Comparison of ENCODE assay signal across 15 cellular contexts in genomic region chr5:158026248-158027031, GRCh38.
A peak's percentile ranks its signal among the peaks of the same experiment; 100 is the strongest.
DNase-seq lines count a peak whose midpoint lies in the region; ATAC-seq, FAIRE-seq and TF ChIP-seq lines count a peak whose summit lies in the region.
"Had no signal": no experiment of that assay in that cellular context is flagged by ENCODE, and none has a peak within 500 bp of the region (broad histone marks: within the 10 kb centered on the region; RNA-seq: fewer than 3 reads in every experiment).

No MANE protein-coding gene starts in this region.

- no peaks in the 10 kb centered on the region for H3K79me2 ChIP-seq in osteoblast (ENCODE audit: insufficient read depth, low read length)

- no peak for ATAC-seq in GM18498 (IDR thresholded peaks at IDR 0.05; ENCODE audit: unreplicated experiment)
- ATAC-seq: A549; activated CD4-positive, alpha-beta T cell treated with anti-CD3 and anti-CD28 coated beads for 36 hours; PC-3 had no signal

- H3K36me3 ChIP-seq in osteoblast (ENCODE audit: insufficient read depth, low read length): no peaks in the 10 kb centered on the region
- no peaks in the 10 kb centered on the region for H3K36me3 ChIP-seq in BE2C
- H3K36me3 ChIP-seq: heart left ventricle had no signal

- peak overlapping the region; percentile 47 for H3K27ac ChIP-seq in osteoblast (ENCODE audit: low read depth, low read length)
- H3K27ac ChIP-seq: A549 had no signal

- H3K27me3 ChIP-seq in osteoblast (ENCODE audit: insufficient read depth, low read length) (no peaks in the 10 kb centered on the region), BE2C (no peaks in the 10 kb centered on the region)
- H3K27me3 ChIP-seq: heart left ventricle had no signal

- TF ChIP-seq CTCF in HFF-Myc (IDR thresholded peaks at IDR 0.05; ENCODE audit: low read depth, low read length, missing control alignments) (no peak), osteoblast (IDR thresholded peaks at IDR 0.05; ENCODE audit: extremely low read depth, low read depth, low read length) (no peak), BE2C (IDR thresholded peaks at IDR 0.05; ENCODE audit: low read depth, low read length) (no peak)

- H3K4me1 ChIP-seq in osteoblast (ENCODE audit: insufficient read depth, low read length) (peaks cover 21% of the 10 kb centered on the region), BE2C (no peaks in the 10 kb centered on the region)
- H3K4me1 ChIP-seq: A549 had no signal

- H3K4me3 ChIP-seq in HFF-Myc (replicated peaks; ENCODE audit: low read depth, low read length) (no peak overlapping the region), osteoblast (ENCODE audit: insufficient read depth, low read length) (no peak overlapping the region), BE2C (ENCODE audit: low read depth, low read length) (no peak overlapping the region)
- H3K4me3 ChIP-seq: A549, heart left ventricle had no signal

- no peaks in the 10 kb centered on the region for H3K9me3 ChIP-seq in osteoblast (ENCODE audit: low read depth, low read length)
- H3K9me3 ChIP-seq in BE2C: no peaks in the 10 kb centered on the region; the same call in 1 of the 2 replicates
- H3K9me3 ChIP-seq: A549, heart left ventricle had no signal

- H2AFZ ChIP-seq in osteoblast (ENCODE audit: low read length): no peak overlapping the region

- H4K20me1 ChIP-seq in osteoblast (ENCODE audit: insufficient read depth, low read length): no peaks in the 10 kb centered on the region

- no peak for FAIRE-seq in HTR-8/SVneo (lab: Jason Lieb, UNC)
- FAIRE-seq: A549, small intestine had no signal

- DNase-seq in A172 (ENCODE audit: low spot score) (peak; percentile 17), HFF-Myc (ENCODE audit: extremely low read depth, low read depth) (peak; percentile 5), fibroblast of peridontal ligament (ENCODE audit: extremely low read depth) (peak; percentile 99), osteoblast (ENCODE audit: insufficient read length, low spot score, missing footprints) (no peak), BE2C (no peak), HTR-8/SVneo (ENCODE audit: insufficient read length, low spot score) (no peak)
- DNase-seq in activated naive CD4-positive, alpha-beta T cell treated with Interleukin-2 at 50 U/mL for 16 hours: no peak
- DNase-seq: activated CD4-positive, alpha-beta T cell treated with anti-CD3 and anti-CD28 coated beads for 36 hours; activated T-cell treated with anti-CD3 and anti-CD28 coated beads, Interleukin-2, amount 50 U/mL, for 48 hours; heart left ventricle; NCI-H510A; PC-3; small intestine had no signal

- H3K4me2 ChIP-seq in osteoblast (ENCODE audit: insufficient read depth, low read length): no peak overlapping the region
- H3K4me2 ChIP-seq: A549 had no signal

Comparison
In these comparisons a context has a peak if more than half of its experiments do, and no peak if none do; other contexts are left out.
1. DNase-seq: peak in A172 (single experiment), HFF-Myc (single experiment) and fibroblast of peridontal ligament (single experiment); none in osteoblast (single experiment), BE2C (single experiment), activated naive CD4-positive, alpha-beta T cell treated with Interleukin-2 at 50 U/mL for 16 hours (single experiment) and HTR-8/SVneo (single experiment).